9 cellular contexts compared by ENCODE assay signal in the genomic region with DNA sequence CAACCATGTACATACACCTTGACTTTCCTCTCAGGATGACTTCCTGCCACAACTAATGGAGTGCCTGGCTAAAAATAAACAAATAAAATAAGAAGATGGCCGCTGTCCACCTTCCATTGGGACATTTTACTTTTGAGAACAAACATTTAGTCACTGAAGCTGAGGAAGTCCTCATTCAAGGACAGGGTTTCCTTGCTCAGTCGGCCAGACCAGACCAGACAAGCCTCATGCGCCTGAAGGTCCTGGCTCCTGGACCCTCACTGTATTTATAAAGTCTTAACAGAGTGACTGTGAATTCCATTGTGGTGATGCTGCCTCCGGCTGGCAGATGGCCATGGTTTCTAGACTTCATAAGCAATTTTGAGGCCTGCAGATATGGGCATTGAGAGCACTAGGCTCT.
A peak's percentile ranks its signal among the peaks of the same experiment; 100 is the strongest.
DNase-seq lines count a peak whose midpoint lies in the region; ATAC-seq and TF ChIP-seq lines count a peak whose summit lies in the region.
"Had no signal": no experiment of that assay in that cellular context is flagged by ENCODE, and none has a peak within 500 bp of the region (broad histone marks: within the 10 kb centered on the region; RNA-seq: fewer than 3 reads in every experiment).

No MANE protein-coding gene starts in this region.

- ATAC-seq in activated CD4-positive, alpha-beta T cell treated with anti-CD3 and anti-CD28 coated beads for 36 hours = no peak
- ATAC-seq in right lobe of liver = peak; percentile 53 to 83 (median 60)
- no peak for ATAC-seq in HG02885 (IDR thresholded peaks at IDR 0.05; ENCODE audit: poor library complexity, unreplicated experiment)

- H3K27ac Mint-ChIP-seq in activated CD4-positive, alpha-beta T cell treated with anti-CD3 and anti-CD28 coated beads for 36 hours = peak overlapping the region; percentile 88

- no peaks in the 10 kb centered on the region for H3K9me3 ChIP-seq in breast epithelium
- no peaks in the 10 kb centered on the region for H3K9me3 ChIP-seq in right lobe of liver
- H3K9me3 ChIP-seq in transverse colon = no peaks in the 10 kb centered on the region

- no peak overlapping the region for H3K4me3 ChIP-seq in breast epithelium
- H3K4me3 ChIP-seq in right lobe of liver = no peak overlapping the region
- no peak overlapping the region for H3K4me3 ChIP-seq in transverse colon

- no peaks in the 10 kb centered on the region for H3K27me3 Mint-ChIP-seq in activated CD4-positive, alpha-beta T cell treated with anti-CD3 and anti-CD28 coated beads for 36 hours

- H3K27ac ChIP-seq in breast epithelium = peak overlapping the region; percentile 79 to 89
- peak overlapping the region; percentile 18 to 52 (median 19) for H3K27ac ChIP-seq in right lobe of liver
- peak overlapping the region; percentile 51 to 60 (median 56) for H3K27ac ChIP-seq in transverse colon

- intact Hi-C loops in activated CD4-positive, alpha-beta T cell treated with anti-CD3 and anti-CD28 coated beads for 36 hours (cut with DNase I, micrococcal nuclease) = loop anchor here (2.0 kb wide), 3 partner anchors 16 to 40 kb away; no protein-coding TSS in a partner anchor
- intact Hi-C loops in breast epithelium (cut with DNase I; ENCODE audit: low total_unique reads) = loop anchor here (5.0 kb wide), 1 partner anchor 1636 kb away; no protein-coding TSS in a partner anchor
- intact Hi-C loops in right lobe of liver (cut with DNase I) = no loop called here
- intact Hi-C loops in transverse colon (cut with DNase I; ENCODE audit: low total_unique reads) = no loop called here

- DNase-seq in activated CD4-positive, alpha-beta T cell treated with anti-CD3 and anti-CD28 coated beads for 36 hours = no peak
- no peak for DNase-seq in activated CD4-positive, alpha-beta T cell treated with anti-CD3 and anti-CD28 coated beads, Interleukin-2, amount 50 U/mL, for 48 hours
- peak in 1 of 2 donors; percentile 88 for DNase-seq in breast epithelium (ENCODE audit: low spot score in 2 of 2)
- DNase-seq in right lobe of liver = peak in 2 of 3 donors; percentile 38 to 56
- DNase-seq in transverse colon = peak; percentile 49
- no peak for DNase-seq in germinal center (ENCODE audit: low spot score)
- DNase-seq in NCI-H345 (lab: John Stamatoyannopoulos, UW) = no peak
- DNase-seq: activated CD8-positive, alpha-beta memory T cell treated with anti-CD3 and anti-CD28 coated beads, Interleukin-2, amount 50 U/mL, for 48 hours had no signal

- H3K4me3 Mint-ChIP-seq in activated CD4-positive, alpha-beta T cell treated with anti-CD3 and anti-CD28 coated beads for 36 hours = no peak overlapping the region

- TF ChIP-seq EP300 in transverse colon (IDR thresholded peaks at IDR 0.05; ENCODE audit: low read depth) = no peak

- no peaks in the 10 kb centered on the region for H3K4me1 ChIP-seq in breast epithelium
- H3K4me1 ChIP-seq in right lobe of liver = no peaks in the 10 kb centered on the region
- H3K4me1 ChIP-seq in transverse colon = peaks cover 0 to 25% (median 6%) of the 10 kb centered on the region in 4 donors

- peaks cover 88% of the 10 kb centered on the region for H3K4me1 Mint-ChIP-seq in activated CD4-positive, alpha-beta T cell treated with anti-CD3 and anti-CD28 coated beads for 36 hours

- 65% methylated on average over 2 of the region's 4 CpGs for WGBS in right lobe of liver (ENCODE audit: insufficient coverage, low coverage, low lambda C conversion rate, missing lambda C conversion rate)
- 67% methylated on average over 4 of the region's 4 CpGs; no CpG with 5 or more reads in 1 of the 2 donors for WGBS in transverse colon (ENCODE audit: low coverage in 1 of 2), 2 donors

- H3K9me3 Mint-ChIP-seq in activated CD4-positive, alpha-beta T cell treated with anti-CD3 and anti-CD28 coated beads for 36 hours (ENCODE audit: low read depth) = no peaks in the 10 kb centered on the region

- in situ Hi-C loops in transverse colon (cut with MboI; ENCODE audit: low pct_ligation_motif_present in 1 of 4, low pct_unique_long_range_greater_than_20kb in 1 of 4, low sequenced_read_pairs in 3 of 4) = loop anchor here in 3 of 4 donors (25.0 kb wide), 1 partner anchor 109 kb away; the partner anchor contains the start of gene MAML2 (in 3 of the 3)

- H3K36me3 Mint-ChIP-seq in activated CD4-positive, alpha-beta T cell treated with anti-CD3 and anti-CD28 coated beads for 36 hours (ENCODE audit: low read depth) = peaks cover 46% of the 10 kb centered on the region

- TF ChIP-seq POLR2A in breast epithelium (IDR thresholded peaks at IDR 0.05) = no peak
- TF ChIP-seq POLR2A in right lobe of liver (IDR thresholded peaks at IDR 0.05) = no peak
- no peak for TF ChIP-seq POLR2A in transverse colon (IDR thresholded peaks at IDR 0.05)

- POLR2A ChIA-PET in activated CD4-positive, alpha-beta T cell treated with anti-CD3 and anti-CD28 coated beads for 36 hours (lab: Charles Lee) = no interaction called here

- TF ChIP-seq CTCF in breast epithelium (IDR thresholded peaks at IDR 0.05) = no peak
- TF ChIP-seq CTCF in right lobe of liver (IDR thresholded peaks at IDR 0.05) = no peak
- TF ChIP-seq CTCF in transverse colon (IDR thresholded peaks at IDR 0.05) = no peak

- CTCF ChIA-PET in activated CD4-positive, alpha-beta T cell treated with anti-CD3 and anti-CD28 coated beads for 36 hours (lab: Charles Lee) = interaction anchor here (0.6 to 1.6 kb wide), 7 partner anchors 9 to 114 kb away, joined by 3 to 4 read pairs (median 4); no protein-coding TSS in a partner anchor

- H3K27me3 ChIP-seq in breast epithelium (no peaks in the 10 kb centered on the region), right lobe of liver (no peaks in the 10 kb centered on the region), transverse colon (no peaks in the 10 kb centered on the region)

- H3K36me3 ChIP-seq in breast epithelium = no peaks in the 10 kb centered on the region
- H3K36me3 ChIP-seq in right lobe of liver = no peaks in the 10 kb centered on the region
- no peaks in the 10 kb centered on the region for H3K36me3 ChIP-seq in transverse colon

Comparison
In these comparisons a context has a peak if more than half of its experiments do, and no peak if none do; other contexts are left out.
1. ATAC-seq: peak in right lobe of liver (4 of 4); none in activated CD4-positive, alpha-beta T cell treated with anti-CD3 and anti-CD28 coated beads for 36 hours (single experiment) and HG02885 (single experiment).
2. DNase-seq: peak in right lobe of liver (2 of 3) and transverse colon (single experiment); none in activated CD4-positive, alpha-beta T cell treated with anti-CD3 and anti-CD28 coated beads for 36 hours (single experiment), activated CD4-positive, alpha-beta T cell treated with anti-CD3 and anti-CD28 coated beads, Interleukin-2, amount 50 U/mL, for 48 hours (0 of 2), germinal center (single experiment) and NCI-H345 (single experiment).
3. H3K27ac ChIP-seq: peak in every context shown above with its lines; median percentile 84 in breast epithelium; 56 in transverse colon; 19 in right lobe of liver.
4. intact Hi-C loops: an anchor here in activated CD4-positive, alpha-beta T cell treated with anti-CD3 and anti-CD28 coated beads for 36 hours (2.0 kb wide) and breast epithelium (5.0 kb wide); none called in right lobe of liver and transverse colon.